In the genomic region with DNA sequence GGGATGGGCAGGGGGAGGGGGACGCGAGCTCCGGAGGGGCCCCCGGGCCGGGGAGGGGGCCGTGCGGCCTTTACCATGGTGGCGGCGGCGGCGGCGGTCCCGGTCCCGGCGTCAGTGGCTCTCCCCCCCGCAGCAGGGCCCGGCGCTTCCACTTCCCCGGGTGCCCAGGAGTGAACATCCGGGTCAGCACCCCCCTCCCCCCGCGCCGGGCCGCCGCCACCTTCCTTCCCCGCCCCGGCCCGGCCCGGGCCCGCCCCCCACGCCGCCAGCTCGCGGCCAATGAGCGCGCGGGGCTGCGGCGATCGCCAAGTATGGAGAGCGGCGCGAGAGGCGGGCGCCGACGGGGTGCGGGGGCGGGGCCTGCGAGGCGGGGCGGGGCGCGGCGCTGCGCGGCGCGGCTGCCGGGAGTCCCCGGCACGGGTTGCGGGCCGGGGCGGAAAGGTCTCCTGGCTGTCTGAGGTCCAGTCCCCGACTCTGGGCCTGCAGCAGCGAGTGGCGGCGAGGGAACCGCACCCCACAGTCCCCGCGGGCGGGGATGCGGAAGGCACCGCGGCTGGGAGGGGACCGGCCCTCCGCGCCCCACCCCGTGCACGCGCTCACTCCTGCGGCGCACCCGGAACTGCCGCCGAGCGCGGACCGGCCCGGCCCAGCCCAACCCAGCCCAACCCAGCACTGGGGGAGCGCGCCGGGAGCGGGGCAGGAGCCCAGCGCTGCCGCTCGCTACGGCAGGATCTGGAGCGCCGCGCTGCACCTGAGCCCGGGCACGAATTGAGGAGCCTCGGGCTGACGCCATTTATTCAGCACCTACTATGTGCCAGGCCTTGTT, we compare ENCODE assay signal across 8 cellular contexts.
A peak's percentile ranks its signal among the peaks of the same experiment; 100 is the strongest.
DNase-seq lines count a peak whose midpoint lies in the region; ATAC-seq and TF ChIP-seq lines count a peak whose summit lies in the region.

A gene (minus strand): TSS at position 178 of the 826 bp plus-strand sequence. CDS start 101 bp downstream, at position 77.

- no peaks in the 10 kb centered on the region for H3K27me3 ChIP-seq in DOHH2 (ENCODE audit: control insufficient read depth, low read length)

- peaks cover 38% of the 10 kb centered on the region for H4K20me1 ChIP-seq in DOHH2 (ENCODE audit: control insufficient read depth, insufficient read depth, low read depth, low read length)

- peaks cover 59% of the 10 kb centered on the region for H3K79me2 ChIP-seq in DOHH2 (ENCODE audit: control insufficient read depth, low read length)

- H3K9me2 ChIP-seq in DOHH2 (replicated peaks; ENCODE audit: control insufficient read depth, low read length), result no peaks in the 10 kb centered on the region

- peak; percentile 74 for ATAC-seq in GM21825 (IDR thresholded peaks at IDR 0.05; ENCODE audit: unreplicated experiment)
- ATAC-seq in stimulated activated naive CD8-positive, alpha-beta T cell treated with anti-CD3 and anti-CD28 coated beads, Interleukin-15, Interleukin-2, amounts not matched to agents 100 U/mL and 50 U/mL, for 24 hours, result peak; percentile 93

- TF ChIP-seq CTCF in DOHH2 (IDR thresholded peaks at IDR 0.05; ENCODE audit: low read depth, low read length, poor library complexity, severe bottlenecking), result no peak
- TF ChIP-seq CTCF in fibroblast of pulmonary artery (IDR thresholded peaks at IDR 0.05; ENCODE audit: low read length, missing control alignments), result no peak
- no peak for TF ChIP-seq CTCF in nephron (IDR thresholded peaks at IDR 0.05; ENCODE audit: unreplicated experiment in 3 of 3)

- H3K27ac Mint-ChIP-seq in nephron, result peak within 1 kb of the TSS; percentile 68 to 96 (median 87)

- peak within 1 kb of the TSS; percentile 96 for H3K4me2 ChIP-seq in DOHH2 (ENCODE audit: low read length)

- H3F3A ChIP-seq in DOHH2 (ENCODE audit: control insufficient read depth, insufficient read depth), result peaks cover 3% of the 10 kb centered on the region

- peaks cover 39% of the 10 kb centered on the region for H3K4me1 ChIP-seq in DOHH2 (ENCODE audit: control insufficient read depth, low read length)

- DNase-seq in activated effector memory CD4-positive, alpha-beta T cell treated with Interleukin-2 at 50 U/mL for 16 hours, result peak; percentile 92
- peak; percentile 86 for DNase-seq in fibroblast of pulmonary artery (ENCODE audit: low read depth)
- peak; percentile 98 for DNase-seq in stimulated activated naive CD8-positive, alpha-beta T cell treated with anti-CD3 and anti-CD28 coated beads, Interleukin-15, Interleukin-2, amounts not matched to agents 100 U/mL and 50 U/mL, for 24 hours

- peak; percentile 96 for TF ChIP-seq POLR2A in Raji (IDR thresholded peaks at IDR 0.05; ENCODE audit: insufficient read depth, low read depth, low read length)

- H3K27me3 Mint-ChIP-seq in nephron (ENCODE audit: low read depth), result no peaks in the 10 kb centered on the region

- H3K27ac ChIP-seq in DOHH2 (ENCODE audit: low read depth, low read length), result peak within 1 kb of the TSS; percentile 63
- H3K27ac ChIP-seq in KOPT-K1 (ENCODE audit: low read depth, low read length, poor library complexity, severe bottlenecking), result peak within 1 kb of the TSS; percentile 84

- H3K36me3 Mint-ChIP-seq in nephron (ENCODE audit: low read depth), result peaks cover 13% of the 10 kb centered on the region

- H3K36me3 ChIP-seq in DOHH2 (ENCODE audit: control insufficient read depth, low read length) (peaks cover 38% of the 10 kb centered on the region), KOPT-K1 (ENCODE audit: insufficient read depth, low read length) (peaks cover 27% of the 10 kb centered on the region; the same call in 1 of the 2 replicates)

- H3K4me3 Mint-ChIP-seq in nephron, result peak within 1 kb of the TSS; percentile 96 to 98 (median 97)

- no peaks in the 10 kb centered on the region for H3K9me3 Mint-ChIP-seq in nephron

- H3K9me3 ChIP-seq in DOHH2 (ENCODE audit: control insufficient read depth, insufficient read depth, low read length) (no peaks in the 10 kb centered on the region), KOPT-K1 (ENCODE audit: insufficient read depth, low read length, poor library complexity, severe bottlenecking) (no peaks in the 10 kb centered on the region)

- H3K4me1 Mint-ChIP-seq in nephron, result peaks cover 42% of the 10 kb centered on the region

- H3K4me3 ChIP-seq in DOHH2 (ENCODE audit: low read length) (peak within 1 kb of the TSS; percentile 98), fibroblast of pulmonary artery (replicated peaks; ENCODE audit: low read depth, low read length) (peak within 1 kb of the TSS; percentile 79)

Comparison
In these comparisons a context has a peak if more than half of its experiments do, and no peak if none do; other contexts are left out.
1. Peak in every context shown above with its lines: DNase-seq, ATAC-seq, H3K4me3 ChIP-seq and H3K27ac ChIP-seq.